ENCODE assay signal across 8 cellular contexts in the genomic region with DNA sequence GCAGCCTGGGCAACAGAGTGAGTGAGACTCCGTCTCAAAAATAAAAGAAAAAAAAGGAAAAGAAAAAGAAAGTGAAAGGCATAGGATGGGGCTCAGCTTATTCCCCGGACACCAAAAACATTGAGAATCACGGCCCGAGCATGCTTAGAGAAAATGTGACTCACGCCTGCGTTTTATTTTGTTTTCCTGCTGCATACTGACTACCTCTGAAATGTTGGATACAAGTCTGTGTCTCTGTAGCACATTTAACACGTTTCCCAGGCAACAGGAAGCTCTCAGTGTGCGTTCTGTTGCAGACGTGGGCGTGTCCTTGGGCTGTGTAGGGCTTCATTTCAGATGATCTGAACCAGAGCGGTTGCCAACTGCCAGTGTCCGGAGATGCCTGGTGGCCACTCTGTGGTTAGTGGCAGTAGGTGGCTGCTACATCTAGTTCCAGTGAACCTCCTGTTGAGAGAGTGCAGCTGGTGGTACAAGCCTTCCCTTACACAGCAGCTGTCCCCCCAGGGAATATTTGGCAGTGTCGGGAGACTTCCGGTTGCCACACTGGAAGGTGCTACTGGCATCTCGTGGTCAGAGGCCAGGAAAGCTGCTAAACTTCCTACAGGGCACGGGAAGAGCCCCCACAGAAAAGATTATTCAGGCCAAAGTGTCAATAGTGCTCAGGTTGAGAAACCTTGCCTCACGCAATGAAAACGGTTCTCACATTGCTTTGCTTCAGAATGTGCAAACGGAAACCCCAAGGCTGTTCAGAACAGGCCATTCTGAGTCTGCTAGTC. TPM values are rescaled to one million over a fixed set of nuclear protein-coding genes. Genes with fewer than 3 reads are reported as not detected.
DNase-seq lines count a peak whose midpoint lies in the region; ATAC-seq and TF ChIP-seq lines count a peak whose summit lies in the region.

No MANE protein-coding gene starts in this region.

- H3K4me3 Mint-ChIP-seq in activated T-cell treated with anti-CD3 and anti-CD28 coated beads, Interleukin-2, amount 50 U/mL, for 72 hours, result peak overlapping the region; percentile 52 to 78

- H3K27me3 ChIP-seq in OCI-LY3 (ENCODE audit: low read depth, low read length), result no peaks in the 10 kb centered on the region
- peaks cover 7% of the 10 kb centered on the region for H3K27me3 ChIP-seq in fibroblast of lung (ENCODE audit: control insufficient read depth, insufficient read depth, low read length)
- no peaks in the 10 kb centered on the region for H3K27me3 ChIP-seq in thoracic aorta (replicated peaks; ENCODE audit: insufficient read depth)

- TF ChIP-seq CTCF in OCI-LY3 (IDR thresholded peaks at IDR 0.05; ENCODE audit: low read depth, low read length), result no peak
- TF ChIP-seq CTCF in fibroblast of lung (conservative IDR thresholded peaks at IDR 0.05 in 1 of 2, IDR thresholded peaks at IDR 0.05 in 1 of 2; ENCODE audit: low read depth in 1 of 2, low read length in 2 of 2), result no peak
- TF ChIP-seq CTCF in thoracic aorta (IDR thresholded peaks at IDR 0.05), result no peak

- ATAC-seq in GM18517 (IDR thresholded peaks at IDR 0.05; ENCODE audit: unreplicated experiment) (peak; percentile 55), HG03378 (IDR thresholded peaks at IDR 0.05; ENCODE audit: unreplicated experiment) (peak; percentile 78), thoracic aorta (ENCODE audit: insufficient number of reproducible peaks, low FRiP score, low read depth) (peak; percentile 69), HG03280 (IDR thresholded peaks at IDR 0.05; ENCODE audit: unreplicated experiment) (no peak)
- peak; percentile 94 to 98 for ATAC-seq in activated T-cell treated with anti-CD3 and anti-CD28 coated beads, Interleukin-2, amount 50 U/mL, for 72 hours (replicated peaks in 1 of 2)

- peaks cover 7% of the 10 kb centered on the region for H3K27me3 Mint-ChIP-seq in activated T-cell treated with anti-CD3 and anti-CD28 coated beads, Interleukin-2, amount 50 U/mL, for 72 hours (ENCODE audit: low read depth)

- H3K9me3 Mint-ChIP-seq in activated T-cell treated with anti-CD3 and anti-CD28 coated beads, Interleukin-2, amount 50 U/mL, for 72 hours, result no peaks in the 10 kb centered on the region

- H3K4me1 ChIP-seq in OCI-LY3 (ENCODE audit: low read length), result peaks cover 8% of the 10 kb centered on the region; the same call in 1 of the 2 replicates
- H3K4me1 ChIP-seq in fibroblast of lung (ENCODE audit: control insufficient read depth, extremely low read depth, insufficient read depth, low read length), result peaks cover 5% of the 10 kb centered on the region
- peaks cover 0 to 9% of the 10 kb centered on the region in 2 donors for H3K4me1 ChIP-seq in thoracic aorta (ENCODE audit: control insufficient read depth in 1 of 2, low read depth in 2 of 2)

- H3K36me3 ChIP-seq in OCI-LY3 (replicated peaks; ENCODE audit: low read depth, low read length), result no peaks in the 10 kb centered on the region
- no peaks in the 10 kb centered on the region for H3K36me3 ChIP-seq in fibroblast of lung (ENCODE audit: control insufficient read depth, insufficient read depth, low read length)
- no peaks in the 10 kb centered on the region for H3K36me3 ChIP-seq in thoracic aorta

- H3K4me1 Mint-ChIP-seq in activated T-cell treated with anti-CD3 and anti-CD28 coated beads, Interleukin-2, amount 50 U/mL, for 72 hours (ENCODE audit: low read depth), result peaks cover 17% of the 10 kb centered on the region

- H3K27ac Mint-ChIP-seq in activated T-cell treated with anti-CD3 and anti-CD28 coated beads, Interleukin-2, amount 50 U/mL, for 72 hours, result peak overlapping the region; percentile 73

- no peaks in the 10 kb centered on the region for H3K36me3 Mint-ChIP-seq in activated T-cell treated with anti-CD3 and anti-CD28 coated beads, Interleukin-2, amount 50 U/mL, for 72 hours (ENCODE audit: insufficient read depth in 2 of 2)

- peak; percentile 61 to 70 for DNase-seq in activated T-cell treated with anti-CD3 and anti-CD28 coated beads, Interleukin-2, amount 50 U/mL, for 72 hours
- DNase-seq in fibroblast of lung (ENCODE audit: low read depth in 2 of 2), result peak; percentile 83 to 90
- peak; percentile 61 for DNase-seq in occipital lobe (lab: John Stamatoyannopoulos, UW)
- peak; percentile 30 for DNase-seq in thoracic aorta (ENCODE audit: low spot score)

- peak overlapping the region; percentile 81 for H3K4me3 ChIP-seq in OCI-LY3 (ENCODE audit: low read length)
- peak overlapping the region; percentile 12 to 50 (median 30) for H3K4me3 ChIP-seq in fibroblast of lung (replicated peaks in 1 of 4; ENCODE audit: control extremely low read depth in 1 of 4, insufficient read depth in 1 of 4, low read depth in 3 of 4, low read length in 4 of 4)
- H3K4me3 ChIP-seq in thoracic aorta, result peak overlapping the region; percentile 37

- H4K20me1 ChIP-seq in OCI-LY3 (ENCODE audit: insufficient read depth, low read length) (no peaks in the 10 kb centered on the region), fibroblast of lung (ENCODE audit: control insufficient read depth, extremely low read depth, insufficient read depth, low read length) (no peaks in the 10 kb centered on the region)

- H2AFZ ChIP-seq in OCI-LY3 (ENCODE audit: low read depth, low read length) (peak overlapping the region; percentile 99), fibroblast of lung (ENCODE audit: low read length) (peak overlapping the region; percentile 76)

- H3K4me2 ChIP-seq in OCI-LY3 (ENCODE audit: low read length) (peak overlapping the region; percentile 81), fibroblast of lung (ENCODE audit: extremely low read depth, insufficient read depth, low read length) (peak overlapping the region; percentile 68)

- H3K27ac ChIP-seq in OCI-LY3 (ENCODE audit: low read length) (no peak overlapping the region), fibroblast of lung (ENCODE audit: insufficient read depth, low read length) (peak overlapping the region; percentile 62), thoracic aorta (no peak overlapping the region)

- 0 out of 2 replicates have a peak overlapping the region, but pooled peaks have one; percentile 13 for H3K9ac ChIP-seq in OCI-LY3 (ENCODE audit: low read length)
- H3K9ac ChIP-seq in fibroblast of lung (ENCODE audit: insufficient read depth, low read length), result peak overlapping the region; percentile 20

- H3K79me2 ChIP-seq in OCI-LY3 (ENCODE audit: low read length) (no peaks in the 10 kb centered on the region), fibroblast of lung (ENCODE audit: control insufficient read depth, insufficient read depth, low read length) (no peaks in the 10 kb centered on the region)

- H3K9me3 ChIP-seq in OCI-LY3 (ENCODE audit: insufficient read depth, low read length) (no peaks in the 10 kb centered on the region), fibroblast of lung (ENCODE audit: control insufficient read depth, insufficient read depth, low read depth, low read length) (no peaks in the 10 kb centered on the region), thoracic aorta (no peaks in the 10 kb centered on the region)

RNA-seq across cellular contexts. Expression of a gene that starts 3.0 kb away (rescaled TPM):
- not detected for total RNA-seq in activated T-cell treated with anti-CD3 and anti-CD28 coated beads, Interleukin-2, amount 50 U/mL, for 72 hours
- total RNA-seq in fibroblast of lung (not detected in 2 replicates), occipital lobe (not detected), thoracic aorta (not detected)
- not detected in 2 replicates for polyA plus RNA-seq in fibroblast of lung
- polyA plus RNA-seq in fibroblast of lung (2012), result 3.3 and 6.1 TPM in 2 replicates
- not detected in 2 replicates for polyA minus RNA-seq in fibroblast of lung (ENCODE audit: low replicate concordance)

RNA-seq across cellular contexts. Expression of a gene that starts 8.2 kb away (rescaled TPM):
- not detected for total RNA-seq in activated T-cell treated with anti-CD3 and anti-CD28 coated beads, Interleukin-2, amount 50 U/mL, for 72 hours
- total RNA-seq in fibroblast of lung, result not detected in 2 replicates
- not detected in 2 replicates for polyA plus RNA-seq in fibroblast of lung
- polyA plus RNA-seq in fibroblast of lung (2012), result not detected in 2 replicates
- polyA minus RNA-seq in fibroblast of lung (ENCODE audit: low replicate concordance), result not detected in 2 replicates
- total RNA-seq in occipital lobe, result not detected
- total RNA-seq in thoracic aorta, result under 1 TPM in 1 of 2 donors, not detected in 1; 0.42 TPM

Comparison
In these comparisons a context has a peak if more than half of its experiments do, and no peak if none do; other contexts are left out.
1. H3K4me3 ChIP-seq: peak in every context shown above with its lines; median percentile 81 in OCI-LY3; 37 in thoracic aorta; 30 in fibroblast of lung.
2. DNase-seq: peak in every context shown above with its lines; median percentile 86 in fibroblast of lung; 66 in activated T-cell treated with anti-CD3 and anti-CD28 coated beads, Interleukin-2, amount 50 U/mL, for 72 hours; 61 in occipital lobe; 30 in thoracic aorta.